ENCODE assay signal across 29 cellular contexts in the genomic region with DNA sequence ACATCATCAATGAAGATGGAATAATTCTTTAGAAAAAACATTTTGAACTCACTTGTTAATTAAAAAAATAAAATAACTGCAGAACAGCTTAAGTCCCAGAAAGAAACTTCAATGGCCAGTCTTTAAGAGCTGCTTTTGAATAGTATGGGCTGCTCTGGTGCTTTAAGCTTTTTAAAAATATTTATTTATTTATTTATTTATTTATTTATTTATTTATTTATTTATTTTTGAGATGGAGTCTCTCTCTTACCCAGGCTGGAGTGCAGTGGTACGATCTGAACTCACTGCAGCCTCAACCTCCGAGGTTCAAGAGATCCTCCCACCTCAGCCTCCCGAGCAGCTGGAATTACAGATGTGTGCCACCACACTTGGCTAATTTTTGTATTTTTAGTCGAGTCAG.
A peak's percentile ranks its signal among the peaks of the same experiment; 100 is the strongest.
DNase-seq lines count a peak whose midpoint lies in the region; TF ChIP-seq lines count a peak whose summit lies in the region.
"Had no signal": no experiment of that assay in that cellular context is flagged by ENCODE, and none has a peak within 500 bp of the region (broad histone marks: within the 10 kb centered on the region; RNA-seq: fewer than 3 reads in every experiment).

No MANE protein-coding gene starts in this region.

- POLR2A ChIA-PET in HEK293 (lab: Yijun Ruan, JAX): no interaction called here

- no peaks in the 10 kb centered on the region for H3K4me1 ChIP-seq in HEK293 (ENCODE audit: control insufficient read depth, insufficient read depth, low read length)
- H3K4me1 ChIP-seq: A549; BE2C; BLaER1; BLaER1 treated with 17β-estradiol and CSF1 and Interleukin-3, amounts not matched to agents 10 nM and 100 nM; Caco-2 had no signal

- no peaks in the 10 kb centered on the region for H3K36me3 ChIP-seq in HEK293 (ENCODE audit: control insufficient read depth in 2 of 2, insufficient read depth in 1 of 2, low read length in 2 of 2)
- H3K36me3 ChIP-seq: BE2C; BLaER1; BLaER1 treated with 17β-estradiol and CSF1 and Interleukin-3, amounts not matched to agents 10 nM and 100 nM had no signal

- H3K9me3 ChIP-seq in HEK293 (ENCODE audit: control insufficient read depth, insufficient read depth, low read depth, low read length): no peaks in the 10 kb centered on the region
- H3K9me3 ChIP-seq: A549, BE2C, BLaER1, Caco-2 had no signal

- TF ChIP-seq CTCF in HEK293 (tag by site-specific recombination; IDR thresholded peaks at IDR 0.05) (no peak), endothelial cell (IDR thresholded peaks at IDR 0.05; ENCODE audit: unreplicated experiment) (no peak)

- H3K9me3 Mint-ChIP-seq in endothelial cell (ENCODE audit: unreplicated experiment): no peaks in the 10 kb centered on the region
- H3K9me3 Mint-ChIP-seq: CD4-positive, alpha-beta T cell; CD8-positive, alpha-beta T cell had no signal

- H3K4me1 Mint-ChIP-seq in endothelial cell (ENCODE audit: unreplicated experiment): no peaks in the 10 kb centered on the region
- H3K4me1 Mint-ChIP-seq: B cell; CD4-positive, alpha-beta memory T cell; CD4-positive, CD25-positive, alpha-beta regulatory T cell; CD8-positive, alpha-beta memory T cell had no signal

- CTCF ChIA-PET in HEK293 (lab: Yijun Ruan, JAX): interaction anchor here (1.7 to 2.2 kb wide), 2 partner anchors 9 to 10 kb away, joined by 4 to 6 read pairs; no protein-coding TSS in a partner anchor

- no peak overlapping the region for H3K27ac ChIP-seq in HEK293 (ENCODE audit: extremely low read depth, low read depth, low read length)
- H3K27ac ChIP-seq: 22Rv1; A549; BLaER1; BLaER1 treated with 17β-estradiol and CSF1 and Interleukin-3, amounts not matched to agents 10 nM and 100 nM; C4-2B had no signal

- H3K27ac Mint-ChIP-seq in endothelial cell (ENCODE audit: unreplicated experiment): no peak overlapping the region
- H3K27ac Mint-ChIP-seq: B cell; CD14-positive monocyte; CD4-positive, alpha-beta memory T cell; CD4-positive, alpha-beta T cell; CD4-positive, CD25-positive, alpha-beta regulatory T cell; CD8-positive, alpha-beta memory T cell; CD8-positive, alpha-beta T cell had no signal

- no peak overlapping the region for H3K4me3 ChIP-seq in HEK293 (ENCODE audit: low read depth, low read length)
- H3K4me3 ChIP-seq: A549; BLaER1; BLaER1 treated with 17β-estradiol and CSF1 and Interleukin-3, amounts not matched to agents 10 nM and 100 nM had no signal

- H3K4me3 Mint-ChIP-seq in endothelial cell (ENCODE audit: unreplicated experiment): no peak overlapping the region
- H3K4me3 Mint-ChIP-seq: B cell; CD14-positive monocyte; CD4-positive, alpha-beta memory T cell; CD4-positive, alpha-beta T cell; CD4-positive, CD25-positive, alpha-beta regulatory T cell; CD8-positive, alpha-beta memory T cell; CD8-positive, alpha-beta T cell had no signal

- H3K27me3 Mint-ChIP-seq in endothelial cell (ENCODE audit: unreplicated experiment): peaks cover 2% of the 10 kb centered on the region
- H3K27me3 Mint-ChIP-seq: B cell; CD4-positive, CD25-positive, alpha-beta regulatory T cell; CD8-positive, alpha-beta memory T cell had no signal

- peaks cover 7% of the 10 kb centered on the region for H3K36me3 Mint-ChIP-seq in endothelial cell (ENCODE audit: low read depth, unreplicated experiment)
- H3K36me3 Mint-ChIP-seq: CD14-positive monocyte; CD4-positive, CD25-positive, alpha-beta regulatory T cell; CD8-positive, alpha-beta T cell had no signal

- DNase-seq in endothelial cell (ENCODE audit: low spot score): no peak
- DNase-seq: 8988T; ACHN; AML-193; BE2C; C1 segment of cervical spinal cord; Caco-2; Calu3; CD4-positive, alpha-beta memory T cell; CD4-positive, alpha-beta T cell; CD4-positive, CD25-positive, alpha-beta regulatory T cell; CD8-positive, alpha-beta memory T cell; CD8-positive, alpha-beta T cell; COR-L47; DMS 273 treated with DMSO at 0.1 percent for 48 hours; DMS153; DMS53; DMS79; DMS79 treated with DMSO at 0.1 percent for 48 hours; DND-41; EL had no signal

TF ChIP-seq in HEK293, 187 proteins besides CTCF, POLR2A, EP300 and RAD21 (continues in another document):
- peak; percentile 63 for TF ChIP-seq ZNF555 (tag by site-specific recombination; conservative IDR thresholded peaks at IDR 0.05)
- TF ChIP-seq ZNF623 (tag by site-specific recombination; IDR thresholded peaks at IDR 0.05): peak; percentile 40; the same call in 1 of the 2 replicates
- TF ChIP-seq ZNF302 (tag by site-specific recombination; IDR thresholded peaks at IDR 0.05; ENCODE audit: low read depth): no peak
- TF ChIP-seq, protein P1, sequence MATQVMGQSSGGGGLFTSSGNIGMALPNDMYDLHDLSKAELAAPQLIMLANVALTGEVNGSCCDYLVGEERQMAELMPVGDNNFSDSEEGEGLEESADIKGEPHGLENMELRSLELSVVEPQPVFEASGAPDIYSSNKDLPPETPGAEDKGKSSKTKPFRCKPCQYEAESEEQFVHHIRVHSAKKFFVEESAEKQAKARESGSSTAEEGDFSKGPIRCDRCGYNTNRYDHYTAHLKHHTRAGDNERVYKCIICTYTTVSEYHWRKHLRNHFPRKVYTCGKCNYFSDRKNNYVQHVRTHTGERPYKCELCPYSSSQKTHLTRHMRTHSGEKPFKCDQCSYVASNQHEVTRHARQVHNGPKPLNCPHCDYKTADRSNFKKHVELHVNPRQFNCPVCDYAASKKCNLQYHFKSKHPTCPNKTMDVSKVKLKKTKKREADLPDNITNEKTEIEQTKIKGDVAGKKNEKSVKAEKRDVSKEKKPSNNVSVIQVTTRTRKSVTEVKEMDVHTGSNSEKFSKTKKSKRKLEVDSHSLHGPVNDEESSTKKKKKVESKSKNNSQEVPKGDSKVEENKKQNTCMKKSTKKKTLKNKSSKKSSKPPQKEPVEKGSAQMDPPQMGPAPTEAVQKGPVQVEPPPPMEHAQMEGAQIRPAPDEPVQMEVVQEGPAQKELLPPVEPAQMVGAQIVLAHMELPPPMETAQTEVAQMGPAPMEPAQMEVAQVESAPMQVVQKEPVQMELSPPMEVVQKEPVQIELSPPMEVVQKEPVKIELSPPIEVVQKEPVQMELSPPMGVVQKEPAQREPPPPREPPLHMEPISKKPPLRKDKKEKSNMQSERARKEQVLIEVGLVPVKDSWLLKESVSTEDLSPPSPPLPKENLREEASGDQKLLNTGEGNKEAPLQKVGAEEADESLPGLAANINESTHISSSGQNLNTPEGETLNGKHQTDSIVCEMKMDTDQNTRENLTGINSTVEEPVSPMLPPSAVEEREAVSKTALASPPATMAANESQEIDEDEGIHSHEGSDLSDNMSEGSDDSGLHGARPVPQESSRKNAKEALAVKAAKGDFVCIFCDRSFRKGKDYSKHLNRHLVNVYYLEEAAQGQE (tag by site-specific recombination; IDR thresholded peaks at IDR 0.05): peak; percentile 49; the same call in 1 of the 2 replicates
- TF ChIP-seq ZNF426 (tag by site-specific recombination; IDR thresholded peaks at IDR 0.05): peak; percentile 69
- TF ChIP-seq ZFP41 (tag by site-specific recombination; IDR thresholded peaks at IDR 0.05; ENCODE audit: borderline replicate concordance): no peak
- no peak for TF ChIP-seq ZFHX2 (tag by site-specific recombination; conservative IDR thresholded peaks at IDR 0.05)
- 0 out of 2 replicates have a peak, but pooled peaks have one; percentile 16 for TF ChIP-seq ZNF558 (tag by site-specific recombination; IDR thresholded peaks at IDR 0.05)
- 0 out of 2 replicates have a peak, but pooled peaks have one; percentile 38 for TF ChIP-seq ZNF266 (tag by site-specific recombination; IDR thresholded peaks at IDR 0.05; ENCODE audit: low read depth)
- TF ChIP-seq, protein P2, sequence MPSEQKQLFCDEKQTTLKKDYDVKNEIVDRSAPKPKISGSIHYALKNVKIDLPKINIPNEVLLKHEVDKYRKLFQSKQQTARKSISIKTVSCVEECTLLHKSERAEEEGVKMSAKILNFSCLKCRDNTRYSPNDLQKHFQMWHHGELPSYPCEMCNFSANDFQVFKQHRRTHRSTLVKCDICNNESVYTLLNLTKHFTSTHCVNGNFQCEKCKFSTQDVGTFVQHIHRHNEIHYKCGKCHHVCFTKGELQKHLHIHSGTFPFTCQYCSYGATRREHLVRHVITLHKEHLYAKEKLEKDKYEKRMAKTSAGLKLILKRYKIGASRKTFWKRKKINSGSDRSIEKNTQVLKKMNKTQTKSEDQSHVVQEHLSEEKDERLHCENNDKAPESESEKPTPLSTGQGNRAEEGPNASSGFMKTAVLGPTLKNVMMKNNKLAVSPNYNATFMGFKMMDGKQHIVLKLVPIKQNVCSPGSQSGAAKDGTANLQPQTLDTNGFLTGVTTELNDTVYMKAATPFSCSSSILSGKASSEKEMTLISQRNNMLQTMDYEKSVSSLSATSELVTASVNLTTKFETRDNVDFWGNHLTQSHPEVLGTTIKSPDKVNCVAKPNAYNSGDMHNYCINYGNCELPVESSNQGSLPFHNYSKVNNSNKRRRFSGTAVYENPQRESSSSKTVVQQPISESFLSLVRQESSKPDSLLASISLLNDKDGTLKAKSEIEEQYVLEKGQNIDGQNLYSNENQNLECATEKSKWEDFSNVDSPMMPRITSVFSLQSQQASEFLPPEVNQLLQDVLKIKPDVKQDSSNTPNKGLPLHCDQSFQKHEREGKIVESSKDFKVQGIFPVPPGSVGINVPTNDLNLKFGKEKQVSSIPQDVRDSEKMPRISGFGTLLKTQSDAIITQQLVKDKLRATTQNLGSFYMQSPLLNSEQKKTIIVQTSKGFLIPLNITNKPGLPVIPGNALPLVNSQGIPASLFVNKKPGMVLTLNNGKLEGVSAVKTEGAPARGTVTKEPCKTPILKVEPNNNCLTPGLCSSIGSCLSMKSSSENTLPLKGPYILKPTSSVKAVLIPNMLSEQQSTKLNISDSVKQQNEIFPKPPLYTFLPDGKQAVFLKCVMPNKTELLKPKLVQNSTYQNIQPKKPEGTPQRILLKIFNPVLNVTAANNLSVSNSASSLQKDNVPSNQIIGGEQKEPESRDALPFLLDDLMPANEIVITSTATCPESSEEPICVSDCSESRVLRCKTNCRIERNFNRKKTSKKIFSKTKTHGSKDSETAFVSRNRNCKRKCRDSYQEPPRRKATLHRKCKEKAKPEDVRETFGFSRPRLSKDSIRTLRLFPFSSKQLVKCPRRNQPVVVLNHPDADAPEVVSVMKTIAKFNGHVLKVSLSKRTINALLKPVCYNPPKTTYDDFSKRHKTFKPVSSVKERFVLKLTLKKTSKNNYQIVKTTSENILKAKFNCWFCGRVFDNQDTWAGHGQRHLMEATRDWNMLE (tag by site-specific recombination; conservative IDR thresholded peaks at IDR 0.05; ENCODE audit: low read depth): peak; percentile 73; the same call in 1 of the 2 replicates
- 0 out of 2 replicates have a peak, but pooled peaks have one; percentile 12 for TF ChIP-seq ZNF654 (tag by site-specific recombination; IDR thresholded peaks at IDR 0.05; ENCODE audit: low read depth)
- TF ChIP-seq WT1 (tag by site-specific recombination; IDR thresholded peaks at IDR 0.05): no peak
- TF ChIP-seq ZBTB8A (tag by site-specific recombination; IDR thresholded peaks at IDR 0.05): peak; percentile 46
